1 cellular context compared by ENCODE assay signal in the genomic region with DNA sequence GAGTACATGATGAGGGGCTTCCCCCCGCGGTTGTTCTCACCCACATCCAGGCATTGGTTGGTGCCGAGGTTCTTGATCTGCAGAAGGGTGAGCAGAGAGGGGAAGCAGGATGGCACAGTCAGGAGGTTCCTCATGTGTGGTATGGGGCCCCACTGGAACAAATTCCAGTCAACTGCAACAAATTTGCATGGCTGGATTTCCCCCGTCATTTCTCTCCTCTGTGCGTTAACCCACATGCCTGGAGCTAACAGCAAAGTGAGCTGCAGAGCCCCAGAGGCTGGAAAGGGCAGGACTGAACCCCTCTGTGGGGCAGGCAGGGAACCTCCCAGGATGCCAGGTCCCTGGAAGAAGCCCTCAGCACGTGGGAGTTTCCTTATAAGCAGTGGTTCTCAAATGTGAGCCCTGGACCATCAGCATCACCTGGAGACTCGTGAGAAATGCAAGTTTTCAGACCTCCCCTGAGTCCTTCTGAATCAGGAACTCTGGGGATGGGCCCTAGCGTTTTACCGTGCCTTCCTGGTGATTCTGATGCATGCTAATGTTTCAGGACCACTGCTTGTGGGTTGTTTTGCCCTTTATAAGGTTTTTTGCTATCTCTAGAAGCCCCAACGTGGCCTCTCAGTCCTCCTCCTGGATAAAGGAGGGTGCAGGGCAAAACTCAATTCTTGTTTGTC.
TF ChIP-seq lines count a peak whose summit lies in the region.

No MANE protein-coding gene starts in this region.

TF ChIP-seq in K562, 482 proteins besides CTCF, POLR2A, EP300 and RAD21 (continued from another document):
- no peak for TF ChIP-seq ZNF445 (CRISPR knock-in tag; IDR thresholded peaks at IDR 0.05; ENCODE audit: low read depth)
- TF ChIP-seq, protein P1, sequence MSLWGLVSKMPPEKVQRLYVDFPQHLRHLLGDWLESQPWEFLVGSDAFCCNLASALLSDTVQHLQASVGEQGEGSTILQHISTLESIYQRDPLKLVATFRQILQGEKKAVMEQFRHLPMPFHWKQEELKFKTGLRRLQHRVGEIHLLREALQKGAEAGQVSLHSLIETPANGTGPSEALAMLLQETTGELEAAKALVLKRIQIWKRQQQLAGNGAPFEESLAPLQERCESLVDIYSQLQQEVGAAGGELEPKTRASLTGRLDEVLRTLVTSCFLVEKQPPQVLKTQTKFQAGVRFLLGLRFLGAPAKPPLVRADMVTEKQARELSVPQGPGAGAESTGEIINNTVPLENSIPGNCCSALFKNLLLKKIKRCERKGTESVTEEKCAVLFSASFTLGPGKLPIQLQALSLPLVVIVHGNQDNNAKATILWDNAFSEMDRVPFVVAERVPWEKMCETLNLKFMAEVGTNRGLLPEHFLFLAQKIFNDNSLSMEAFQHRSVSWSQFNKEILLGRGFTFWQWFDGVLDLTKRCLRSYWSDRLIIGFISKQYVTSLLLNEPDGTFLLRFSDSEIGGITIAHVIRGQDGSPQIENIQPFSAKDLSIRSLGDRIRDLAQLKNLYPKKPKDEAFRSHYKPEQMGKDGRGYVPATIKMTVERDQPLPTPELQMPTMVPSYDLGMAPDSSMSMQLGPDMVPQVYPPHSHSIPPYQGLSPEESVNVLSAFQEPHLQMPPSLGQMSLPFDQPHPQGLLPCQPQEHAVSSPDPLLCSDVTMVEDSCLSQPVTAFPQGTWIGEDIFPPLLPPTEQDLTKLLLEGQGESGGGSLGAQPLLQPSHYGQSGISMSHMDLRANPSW (CRISPR knock-in tag; IDR thresholded peaks at IDR 0.05) = no peak
- TF ChIP-seq NFIC (IDR thresholded peaks at IDR 0.05) = no peak
- TF ChIP-seq, protein P2, sequence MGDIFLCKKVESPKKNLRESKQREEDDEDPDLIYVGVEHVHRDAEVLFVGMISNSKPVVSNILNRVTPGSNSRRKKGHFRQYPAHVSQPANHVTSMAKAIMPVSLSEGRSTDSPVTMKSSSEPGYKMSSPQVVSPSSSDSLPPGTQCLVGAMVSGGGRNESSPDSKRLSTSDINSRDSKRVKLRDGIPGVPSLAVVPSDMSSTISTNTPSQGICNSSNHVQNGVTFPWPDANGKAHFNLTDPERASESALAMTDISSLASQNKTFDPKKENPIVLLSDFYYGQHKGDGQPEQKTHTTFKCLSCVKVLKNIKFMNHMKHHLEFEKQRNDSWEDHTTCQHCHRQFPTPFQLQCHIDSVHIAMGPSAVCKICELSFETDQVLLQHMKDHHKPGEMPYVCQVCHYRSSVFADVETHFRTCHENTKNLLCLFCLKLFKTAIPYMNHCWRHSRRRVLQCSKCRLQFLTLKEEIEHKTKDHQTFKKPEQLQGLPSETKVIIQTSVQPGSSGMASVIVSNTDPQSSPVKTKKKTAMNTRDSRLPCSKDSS (IDR thresholded peaks at IDR 0.05; ENCODE audit: low read depth, partially characterized antibody) = no peak
- no peak for TF ChIP-seq MXI1 (IDR thresholded peaks at IDR 0.05; ENCODE audit: low read depth, low read length)
- TF ChIP-seq, protein P3, sequence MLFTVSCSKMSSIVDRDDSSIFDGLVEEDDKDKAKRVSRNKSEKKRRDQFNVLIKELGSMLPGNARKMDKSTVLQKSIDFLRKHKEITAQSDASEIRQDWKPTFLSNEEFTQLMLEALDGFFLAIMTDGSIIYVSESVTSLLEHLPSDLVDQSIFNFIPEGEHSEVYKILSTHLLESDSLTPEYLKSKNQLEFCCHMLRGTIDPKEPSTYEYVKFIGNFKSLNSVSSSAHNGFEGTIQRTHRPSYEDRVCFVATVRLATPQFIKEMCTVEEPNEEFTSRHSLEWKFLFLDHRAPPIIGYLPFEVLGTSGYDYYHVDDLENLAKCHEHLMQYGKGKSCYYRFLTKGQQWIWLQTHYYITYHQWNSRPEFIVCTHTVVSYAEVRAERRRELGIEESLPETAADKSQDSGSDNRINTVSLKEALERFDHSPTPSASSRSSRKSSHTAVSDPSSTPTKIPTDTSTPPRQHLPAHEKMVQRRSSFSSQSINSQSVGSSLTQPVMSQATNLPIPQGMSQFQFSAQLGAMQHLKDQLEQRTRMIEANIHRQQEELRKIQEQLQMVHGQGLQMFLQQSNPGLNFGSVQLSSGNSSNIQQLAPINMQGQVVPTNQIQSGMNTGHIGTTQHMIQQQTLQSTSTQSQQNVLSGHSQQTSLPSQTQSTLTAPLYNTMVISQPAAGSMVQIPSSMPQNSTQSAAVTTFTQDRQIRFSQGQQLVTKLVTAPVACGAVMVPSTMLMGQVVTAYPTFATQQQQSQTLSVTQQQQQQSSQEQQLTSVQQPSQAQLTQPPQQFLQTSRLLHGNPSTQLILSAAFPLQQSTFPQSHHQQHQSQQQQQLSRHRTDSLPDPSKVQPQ (CRISPR knock-in tag; IDR thresholded peaks at IDR 0.05; ENCODE audit: borderline replicate concordance) = no peak
- TF ChIP-seq ZNF785 (CRISPR knock-in tag; IDR thresholded peaks at IDR 0.05) = no peak
- no peak for TF ChIP-seq GABPB2 (CRISPR knock-in tag; conservative IDR thresholded peaks at IDR 0.05)
- TF ChIP-seq ZNF644 (tag; IDR thresholded peaks at IDR 0.05; ENCODE audit: low read depth) = no peak
- TF ChIP-seq CBFA2T2 (conservative IDR thresholded peaks at IDR 0.05) = no peak
- TF ChIP-seq SMAD1 (IDR thresholded peaks at IDR 0.05; ENCODE audit: low read depth, low read length, partially characterized antibody) = no peak
- TF ChIP-seq ZNF140 (CRISPR knock-in tag; IDR thresholded peaks at IDR 0.05) = no peak
- no peak for TF ChIP-seq CBX8 (IDR thresholded peaks at IDR 0.05; ENCODE audit: borderline replicate concordance, extremely low read depth, low read depth, low read length, poor library complexity, severe bottlenecking)
- no peak for TF ChIP-seq THRAP3 (IDR thresholded peaks at IDR 0.05; ENCODE audit: borderline replicate concordance)
TF ChIP-seq in K562: peak in this region for 0.
